ENCODE assay signal across 1 cellular context in genomic region chr16:67246945-67247697, GRCh38.
A peak's percentile ranks its signal among the peaks of the same experiment; 100 is the strongest.
TF ChIP-seq lines count a peak whose summit lies in the region.

TSS of gene FHOD1 (minus strand) at chr16:67247481. CDS start at chr16:67247410, 71 bp downstream.

TF ChIP-seq in WTC11, 78 proteins besides CTCF, POLR2A, EP300 and RAD21 (continued from another document):
- TF ChIP-seq ARID4B (CRISPR knock-in tag; IDR thresholded peaks at IDR 0.05; ENCODE audit: borderline replicate concordance) (peak; percentile 13; the same call in 1 of the 2 replicates), SP1 (CRISPR knock-in tag; conservative IDR thresholded peaks at IDR 0.05) (peak; percentile 74), JUN (CRISPR knock-in tag; IDR thresholded peaks at IDR 0.05) (no peak), STAT6 (CRISPR knock-in tag; conservative IDR thresholded peaks at IDR 0.05; ENCODE audit: low read depth) (no peak), EMX1 (CRISPR knock-in tag; IDR thresholded peaks at IDR 0.05) (no peak), E2F5 (CRISPR knock-in tag; IDR thresholded peaks at IDR 0.05) (peak; percentile 98), PREB (CRISPR knock-in tag; IDR thresholded peaks at IDR 0.05; ENCODE audit: borderline replicate concordance) (0 out of 2 replicates have a peak, but pooled peaks have one; percentile 53), AFF4 (CRISPR knock-in tag; IDR thresholded peaks at IDR 0.05; ENCODE audit: borderline replicate concordance) (no peak), CREM (CRISPR knock-in tag; IDR thresholded peaks at IDR 0.05) (peak; percentile 49; the same call in 1 of the 2 replicates), MLX (CRISPR knock-in tag; IDR thresholded peaks at IDR 0.05) (no peak), RORB (CRISPR knock-in tag; IDR thresholded peaks at IDR 0.05) (no peak), SOX15 (CRISPR knock-in tag; IDR thresholded peaks at IDR 0.05) (no peak), NR3C1 (CRISPR knock-in tag; conservative IDR thresholded peaks at IDR 0.05; ENCODE audit: low read depth) (no peak), MYBL2 (CRISPR knock-in tag; IDR thresholded peaks at IDR 0.05) (peak; percentile 48; the same call in 1 of the 2 replicates)
- TF ChIP-seq, protein P1, sequence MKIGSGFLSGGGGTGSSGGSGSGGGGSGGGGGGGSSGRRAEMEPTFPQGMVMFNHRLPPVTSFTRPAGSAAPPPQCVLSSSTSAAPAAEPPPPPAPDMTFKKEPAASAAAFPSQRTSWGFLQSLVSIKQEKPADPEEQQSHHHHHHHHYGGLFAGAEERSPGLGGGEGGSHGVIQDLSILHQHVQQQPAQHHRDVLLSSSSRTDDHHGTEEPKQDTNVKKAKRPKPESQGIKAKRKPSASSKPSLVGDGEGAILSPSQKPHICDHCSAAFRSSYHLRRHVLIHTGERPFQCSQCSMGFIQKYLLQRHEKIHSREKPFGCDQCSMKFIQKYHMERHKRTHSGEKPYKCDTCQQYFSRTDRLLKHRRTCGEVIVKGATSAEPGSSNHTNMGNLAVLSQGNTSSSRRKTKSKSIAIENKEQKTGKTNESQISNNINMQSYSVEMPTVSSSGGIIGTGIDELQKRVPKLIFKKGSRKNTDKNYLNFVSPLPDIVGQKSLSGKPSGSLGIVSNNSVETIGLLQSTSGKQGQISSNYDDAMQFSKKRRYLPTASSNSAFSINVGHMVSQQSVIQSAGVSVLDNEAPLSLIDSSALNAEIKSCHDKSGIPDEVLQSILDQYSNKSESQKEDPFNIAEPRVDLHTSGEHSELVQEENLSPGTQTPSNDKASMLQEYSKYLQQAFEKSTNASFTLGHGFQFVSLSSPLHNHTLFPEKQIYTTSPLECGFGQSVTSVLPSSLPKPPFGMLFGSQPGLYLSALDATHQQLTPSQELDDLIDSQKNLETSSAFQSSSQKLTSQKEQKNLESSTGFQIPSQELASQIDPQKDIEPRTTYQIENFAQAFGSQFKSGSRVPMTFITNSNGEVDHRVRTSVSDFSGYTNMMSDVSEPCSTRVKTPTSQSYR (CRISPR knock-in tag; IDR thresholded peaks at IDR 0.05): 0 out of 2 replicates have a peak, but pooled peaks have one; percentile 29
- TF ChIP-seq, protein P2, sequence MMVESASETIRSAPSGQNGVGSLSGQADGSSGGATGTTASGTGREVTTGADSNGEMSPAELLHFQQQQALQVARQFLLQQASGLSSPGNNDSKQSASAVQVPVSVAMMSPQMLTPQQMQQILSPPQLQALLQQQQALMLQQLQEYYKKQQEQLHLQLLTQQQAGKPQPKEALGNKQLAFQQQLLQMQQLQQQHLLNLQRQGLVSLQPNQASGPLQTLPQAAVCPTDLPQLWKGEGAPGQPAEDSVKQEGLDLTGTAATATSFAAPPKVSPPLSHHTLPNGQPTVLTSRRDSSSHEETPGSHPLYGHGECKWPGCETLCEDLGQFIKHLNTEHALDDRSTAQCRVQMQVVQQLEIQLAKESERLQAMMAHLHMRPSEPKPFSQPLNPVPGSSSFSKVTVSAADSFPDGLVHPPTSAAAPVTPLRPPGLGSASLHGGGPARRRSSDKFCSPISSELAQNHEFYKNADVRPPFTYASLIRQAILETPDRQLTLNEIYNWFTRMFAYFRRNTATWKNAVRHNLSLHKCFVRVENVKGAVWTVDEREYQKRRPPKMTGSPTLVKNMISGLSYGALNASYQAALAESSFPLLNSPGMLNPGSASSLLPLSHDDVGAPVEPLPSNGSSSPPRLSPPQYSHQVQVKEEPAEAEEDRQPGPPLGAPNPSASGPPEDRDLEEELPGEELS (CRISPR knock-in tag; IDR thresholded peaks at IDR 0.05): peak; percentile 56; the same call in 1 of the 2 replicates
- TF ChIP-seq, protein P3, sequence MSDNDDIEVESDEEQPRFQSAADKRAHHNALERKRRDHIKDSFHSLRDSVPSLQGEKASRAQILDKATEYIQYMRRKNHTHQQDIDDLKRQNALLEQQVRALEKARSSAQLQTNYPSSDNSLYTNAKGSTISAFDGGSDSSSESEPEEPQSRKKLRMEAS (CRISPR knock-in tag; IDR thresholded peaks at IDR 0.05): peak; percentile 62; the same call in 1 of the 2 replicates
- TF ChIP-seq, protein P4, sequence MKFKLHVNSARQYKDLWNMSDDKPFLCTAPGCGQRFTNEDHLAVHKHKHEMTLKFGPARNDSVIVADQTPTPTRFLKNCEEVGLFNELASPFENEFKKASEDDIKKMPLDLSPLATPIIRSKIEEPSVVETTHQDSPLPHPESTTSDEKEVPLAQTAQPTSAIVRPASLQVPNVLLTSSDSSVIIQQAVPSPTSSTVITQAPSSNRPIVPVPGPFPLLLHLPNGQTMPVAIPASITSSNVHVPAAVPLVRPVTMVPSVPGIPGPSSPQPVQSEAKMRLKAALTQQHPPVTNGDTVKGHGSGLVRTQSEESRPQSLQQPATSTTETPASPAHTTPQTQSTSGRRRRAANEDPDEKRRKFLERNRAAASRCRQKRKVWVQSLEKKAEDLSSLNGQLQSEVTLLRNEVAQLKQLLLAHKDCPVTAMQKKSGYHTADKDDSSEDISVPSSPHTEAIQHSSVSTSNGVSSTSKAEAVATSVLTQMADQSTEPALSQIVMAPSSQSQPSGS (CRISPR knock-in tag; IDR thresholded peaks at IDR 0.05; ENCODE audit: borderline replicate concordance, low read depth): no peak
- TF ChIP-seq, protein P5, sequence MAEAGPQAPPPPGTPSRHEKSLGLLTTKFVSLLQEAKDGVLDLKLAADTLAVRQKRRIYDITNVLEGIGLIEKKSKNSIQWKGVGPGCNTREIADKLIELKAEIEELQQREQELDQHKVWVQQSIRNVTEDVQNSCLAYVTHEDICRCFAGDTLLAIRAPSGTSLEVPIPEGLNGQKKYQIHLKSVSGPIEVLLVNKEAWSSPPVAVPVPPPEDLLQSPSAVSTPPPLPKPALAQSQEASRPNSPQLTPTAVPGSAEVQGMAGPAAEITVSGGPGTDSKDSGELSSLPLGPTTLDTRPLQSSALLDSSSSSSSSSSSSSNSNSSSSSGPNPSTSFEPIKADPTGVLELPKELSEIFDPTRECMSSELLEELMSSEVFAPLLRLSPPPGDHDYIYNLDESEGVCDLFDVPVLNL (CRISPR knock-in tag; IDR thresholded peaks at IDR 0.05; ENCODE audit: borderline replicate concordance, low read depth): no peak
TF ChIP-seq in WTC11: peak in this region for 15.
